In genomic region chr21:38888956-38889605, GRCh38 we compare ENCODE assay signal across 31 cellular contexts.
DNase-seq lines count a peak whose midpoint lies in the region; ATAC-seq, FAIRE-seq and TF ChIP-seq lines count a peak whose summit lies in the region.
"Had no signal": no experiment of that assay in that cellular context is flagged by ENCODE, and none has a peak within 500 bp of the region (broad histone marks: within the 10 kb centered on the region; RNA-seq: fewer than 3 reads in every experiment).

No MANE protein-coding gene starts in this region.

- no peak for TF ChIP-seq CTCF in esophagus muscularis mucosa (IDR thresholded peaks at IDR 0.05)
- no peak for TF ChIP-seq CTCF in HepG2 (CRISPR knock-in tag; IDR thresholded peaks at IDR 0.05)
- no peak for TF ChIP-seq CTCF in suprapubic skin (IDR thresholded peaks at IDR 0.05)

- no peaks in the 10 kb centered on the region for H3K79me2 ChIP-seq in HepG2 (ENCODE audit: insufficient read depth, low read length)

- CTCF ChIA-PET in HepG2 (lab: Yijun Ruan, JAX; ENCODE audit: low intra/inter-chr PET ratio, low total read pairs): no interaction called here

- no peak for ATAC-seq in HepG2
- no peak for ATAC-seq in HG03457 (IDR thresholded peaks at IDR 0.05; ENCODE audit: unreplicated experiment)
- no peak for ATAC-seq in GM19351 (IDR thresholded peaks at IDR 0.05; ENCODE audit: unreplicated experiment)
- ATAC-seq: activated T-cell treated with anti-CD3 and anti-CD28 coated beads, Interleukin-2, amount 50 U/mL, for 4 hours; esophagus mucosa; lower lobe of right lung; mucosa of descending colon; natural killer cell treated with Interleukin-12 subunit alpha and Interleukin-12 subunit beta and Interleukin-15 and Interleukin-18, amount 100 ng/mL, for 72 hours had no signal

- POLR2A ChIA-PET in HepG2 (lab: Yijun Ruan, JAX): no interaction called here

- H3K9ac ChIP-seq in adipocyte (ENCODE audit: low read length) (no peak overlapping the region), HepG2 (ENCODE audit: insufficient read depth, low read depth, low read length) (no peak overlapping the region)
- H3K9ac ChIP-seq: KMS-11 had no signal

- peak overlapping the region; percentile 68 for H2AFZ ChIP-seq in HepG2 (ENCODE audit: low read length)

- H3K36me3 ChIP-seq in adipocyte (ENCODE audit: control insufficient read depth, insufficient read depth, low read length, severe bottlenecking) (no peaks in the 10 kb centered on the region), esophagus muscularis mucosa (no peaks in the 10 kb centered on the region), HepG2 (replicated peaks in 1 of 2; ENCODE audit: control insufficient read depth in 1 of 2, insufficient read depth in 2 of 2, low read length in 2 of 2) (no peaks in the 10 kb centered on the region), suprapubic skin (no peaks in the 10 kb centered on the region)
- H3K36me3 ChIP-seq: lower lobe of right lung, Peyer's patch, thyroid gland had no signal

- peak; percentile 67 for DNase-seq in adipocyte (ENCODE audit: low read depth)
- DNase-seq in esophagus muscularis mucosa (ENCODE audit: extremely low spot score): no peak
- no peak for DNase-seq in HepG2 (ENCODE audit: low spot score)
- DNase-seq in suprapubic skin (ENCODE audit: low spot score in 2 of 2): no peak
- no peak for DNase-seq in stimulated activated CD4-positive, alpha-beta T cell treated with anti-CD3 and anti-CD28 coated beads, Interleukin-4, amount 100 ng/mL, for 1 hour
- no peak for DNase-seq in KG1 (lab: John Stamatoyannopoulos, UW)
- DNase-seq: activated CD4-positive, alpha-beta T cell treated with anti-CD3 and anti-CD28 coated beads, Interleukin-2, amount 10 ng/mL, durations not matched to agents 24 days and 14 days; activated gamma-delta T cell treated with Interleukin-2 at 50 U/mL for 16 hours; activated T-cell treated with anti-CD3 and anti-CD28 coated beads, Interleukin-2, amount 50 U/mL, for 4 hours; cortex of kidney; DMS53; islet precursor cell; lower lobe of right lung; MM.1S; mucosa of descending colon; NCI-H1417; NCI-H2081 treated with DMSO at 0.1 percent for 48 hours; NCI-H345; NCI-H748 treated with DMSO at 0.1 percent for 48 hours; Peyer's patch; SIG-M5; stimulated activated CD4-positive, alpha-beta T cell treated with anti-CD3 and anti-CD28 coated beads, Interleukin-15, amount 100 ng/mL, for 24 hours; stimulated activated naive CD4-positive, alpha-beta T cell; SW 1271; thyroid gland had no signal

- intact Hi-C loops in esophagus muscularis mucosa (cut with DNase I) (no loop called here), HepG2 (cut with micrococcal nuclease; ENCODE audit: unreplicated experiment) (no loop called here)

- peak overlapping the region; percentile 37 to 52 (median 48) for H3K27ac ChIP-seq in esophagus muscularis mucosa (replicated peaks in 1 of 4)
- no peak overlapping the region for H3K27ac ChIP-seq in HepG2 (ENCODE audit: extremely low read length, insufficient read depth, low read length)
- peak overlapping the region; percentile 15 for H3K27ac ChIP-seq in suprapubic skin
- H3K27ac ChIP-seq: KMS-11, lower lobe of right lung, thyroid gland had no signal

- H3K4me2 ChIP-seq in HepG2 (ENCODE audit: low read depth, low read length): no peak overlapping the region
- H3K4me2 ChIP-seq: KMS-11 had no signal

- FAIRE-seq in HepG2 (lab: Jason Lieb, UNC): no peak
- FAIRE-seq: G401.6 had no signal

- TF ChIP-seq RAD21 in HepG2 (CRISPR knock-in tag; IDR thresholded peaks at IDR 0.05): no peak

- TF ChIP-seq POLR2A in esophagus muscularis mucosa (IDR thresholded peaks at IDR 0.05; ENCODE audit: low read depth) (no peak), HepG2 (IDR thresholded peaks at IDR 0.05; ENCODE audit: insufficient read depth in 1 of 2, low read depth in 2 of 2, low read length in 2 of 2) (no peak), suprapubic skin (IDR thresholded peaks at IDR 0.05) (no peak)

- no TSS peak for BruUV-seq in HepG2 (replicated peaks; lab: Mats Ljungman, UMichigan)

- H3K27me3 ChIP-seq in adipocyte (replicated peaks; ENCODE audit: control insufficient read depth, insufficient read depth, low read length): no peaks in the 10 kb centered on the region
- no peaks in the 10 kb centered on the region for H3K27me3 ChIP-seq in esophagus muscularis mucosa
- H3K27me3 ChIP-seq in HepG2 (ENCODE audit: control insufficient read depth in 1 of 2, insufficient read depth in 2 of 2, low read length in 2 of 2): no peaks in the 10 kb centered on the region
- H3K27me3 ChIP-seq in suprapubic skin: no peaks in the 10 kb centered on the region
- H3K27me3 ChIP-seq: Peyer's patch, thyroid gland had no signal

- H3K4me1 ChIP-seq in adipocyte (ENCODE audit: control insufficient read depth, insufficient read depth, low read length): peaks cover 13% of the 10 kb centered on the region
- peaks cover 0 to 14% (median 7%) of the 10 kb centered on the region in 4 donors for H3K4me1 ChIP-seq in esophagus muscularis mucosa
- H3K4me1 ChIP-seq in HepG2 (ENCODE audit: insufficient read depth, low read length): peaks cover 10% of the 10 kb centered on the region
- H3K4me1 ChIP-seq in suprapubic skin: peaks cover 6% of the 10 kb centered on the region
- H3K4me1 ChIP-seq: lower lobe of right lung, Peyer's patch, thyroid gland had no signal

- no peak for TF ChIP-seq EP300 in esophagus muscularis mucosa (IDR thresholded peaks at IDR 0.05)
- no peak for TF ChIP-seq EP300 in HepG2 (IDR thresholded peaks at IDR 0.05; ENCODE audit: low read depth in 2 of 2, low read length in 2 of 2)
- TF ChIP-seq EP300 in HepG2 (CRISPR knock-in tag; IDR thresholded peaks at IDR 0.05; ENCODE audit: borderline replicate concordance): no peak
- no peak for TF ChIP-seq EP300 in suprapubic skin (IDR thresholded peaks at IDR 0.05)

- H3K4me3 ChIP-seq in adipocyte (ENCODE audit: low read length) (no peak overlapping the region), esophagus muscularis mucosa (no peak overlapping the region), HepG2 (replicated peaks in 1 of 3; ENCODE audit: insufficient read depth in 1 of 3, low read depth in 2 of 3, low read length in 3 of 3) (no peak overlapping the region), suprapubic skin (no peak overlapping the region)
- H3K4me3 ChIP-seq: lower lobe of right lung, mucosa of descending colon, Peyer's patch, thyroid gland had no signal

- in situ Hi-C loops in HepG2 (cut with HindIII; ENCODE audit: extremely low pct_ligation_motif_present, low pct_unique_long_range_greater_than_20kb): no loop called here

- peaks cover 22% of the 10 kb centered on the region for H3K9me3 ChIP-seq in adipocyte (ENCODE audit: control insufficient read depth, low read length)
- peaks cover 0 to 24% (median 12%) of the 10 kb centered on the region in 4 donors for H3K9me3 ChIP-seq in esophagus muscularis mucosa
- peaks cover 21% of the 10 kb centered on the region for H3K9me3 ChIP-seq in HepG2 (ENCODE audit: low read length)
- H3K9me3 ChIP-seq in suprapubic skin: peaks cover 8% of the 10 kb centered on the region
- H3K9me3 ChIP-seq: thyroid gland had no signal

- WGBS in esophagus muscularis mucosa: 28% methylated on average over 2 of the region's 2 CpGs
- WGBS in HepG2 (ENCODE audit: low lambda C conversion rate): 9% methylated on average over 2 of the region's 2 CpGs
- 40% methylated on average over 2 of the region's 2 CpGs for WGBS in suprapubic skin

- H4K20me1 ChIP-seq in HepG2 (ENCODE audit: insufficient read depth, low read length): no peaks in the 10 kb centered on the region

TF ChIP-seq in HepG2, 621 proteins besides CTCF, POLR2A, EP300 and RAD21 (continues in another document):
- TF ChIP-seq ZNF143 (CRISPR knock-in tag; IDR thresholded peaks at IDR 0.05): no peak
- TF ChIP-seq, protein P1, sequence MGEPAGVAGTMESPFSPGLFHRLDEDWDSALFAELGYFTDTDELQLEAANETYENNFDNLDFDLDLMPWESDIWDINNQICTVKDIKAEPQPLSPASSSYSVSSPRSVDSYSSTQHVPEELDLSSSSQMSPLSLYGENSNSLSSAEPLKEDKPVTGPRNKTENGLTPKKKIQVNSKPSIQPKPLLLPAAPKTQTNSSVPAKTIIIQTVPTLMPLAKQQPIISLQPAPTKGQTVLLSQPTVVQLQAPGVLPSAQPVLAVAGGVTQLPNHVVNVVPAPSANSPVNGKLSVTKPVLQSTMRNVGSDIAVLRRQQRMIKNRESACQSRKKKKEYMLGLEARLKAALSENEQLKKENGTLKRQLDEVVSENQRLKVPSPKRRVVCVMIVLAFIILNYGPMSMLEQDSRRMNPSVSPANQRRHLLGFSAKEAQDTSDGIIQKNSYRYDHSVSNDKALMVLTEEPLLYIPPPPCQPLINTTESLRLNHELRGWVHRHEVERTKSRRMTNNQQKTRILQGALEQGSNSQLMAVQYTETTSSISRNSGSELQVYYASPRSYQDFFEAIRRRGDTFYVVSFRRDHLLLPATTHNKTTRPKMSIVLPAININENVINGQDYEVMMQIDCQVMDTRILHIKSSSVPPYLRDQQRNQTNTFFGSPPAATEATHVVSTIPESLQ (CRISPR knock-in tag; conservative IDR thresholded peaks at IDR 0.05): no peak
- TF ChIP-seq ZNF329 (CRISPR knock-in tag; IDR thresholded peaks at IDR 0.05; ENCODE audit: low read depth): no peak
- TF ChIP-seq ZNF335 (CRISPR knock-in tag; IDR thresholded peaks at IDR 0.05): no peak
- TF ChIP-seq MBNL3 (CRISPR knock-in tag; conservative IDR thresholded peaks at IDR 0.05): no peak
- no peak for TF ChIP-seq MXD1 (CRISPR knock-in tag; IDR thresholded peaks at IDR 0.05)
- no peak for TF ChIP-seq SP5 (CRISPR knock-in tag; IDR thresholded peaks at IDR 0.05; ENCODE audit: borderline replicate concordance, low read depth)
- TF ChIP-seq ZNF547 (CRISPR knock-in tag; IDR thresholded peaks at IDR 0.05): no peak
- TF ChIP-seq, protein P2, sequence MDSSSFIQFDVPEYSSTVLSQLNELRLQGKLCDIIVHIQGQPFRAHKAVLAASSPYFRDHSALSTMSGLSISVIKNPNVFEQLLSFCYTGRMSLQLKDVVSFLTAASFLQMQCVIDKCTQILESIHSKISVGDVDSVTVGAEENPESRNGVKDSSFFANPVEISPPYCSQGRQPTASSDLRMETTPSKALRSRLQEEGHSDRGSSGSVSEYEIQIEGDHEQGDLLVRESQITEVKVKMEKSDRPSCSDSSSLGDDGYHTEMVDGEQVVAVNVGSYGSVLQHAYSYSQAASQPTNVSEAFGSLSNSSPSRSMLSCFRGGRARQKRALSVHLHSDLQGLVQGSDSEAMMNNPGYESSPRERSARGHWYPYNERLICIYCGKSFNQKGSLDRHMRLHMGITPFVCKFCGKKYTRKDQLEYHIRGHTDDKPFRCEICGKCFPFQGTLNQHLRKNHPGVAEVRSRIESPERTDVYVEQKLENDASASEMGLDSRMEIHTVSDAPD (CRISPR knock-in tag; IDR thresholded peaks at IDR 0.05): no peak
- TF ChIP-seq AKAP8 (CRISPR knock-in tag; IDR thresholded peaks at IDR 0.05): no peak
